ENCODE assay signal across 6 cellular contexts in the genomic region with DNA sequence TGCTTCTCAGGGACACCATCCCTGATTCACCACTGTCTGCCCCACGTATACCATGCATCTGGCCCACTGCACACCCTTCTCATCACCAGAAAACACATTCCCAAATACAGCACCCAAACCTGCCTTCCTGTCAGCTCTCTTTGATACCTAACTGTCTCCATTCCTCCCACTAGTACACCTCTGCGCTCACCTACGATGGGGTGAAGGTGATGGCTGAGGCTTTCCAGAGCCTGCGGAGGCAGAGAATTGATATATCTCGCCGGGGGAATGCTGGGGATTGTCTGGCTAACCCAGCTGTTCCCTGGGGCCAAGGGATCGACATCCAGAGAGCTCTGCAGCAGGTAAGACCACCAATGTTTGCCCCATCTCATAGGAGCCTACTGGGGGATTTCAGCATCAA.
"Had no signal": no experiment of that assay in that cellular context is flagged by ENCODE, and none has a peak within 500 bp of the region (broad histone marks: within the 10 kb centered on the region; RNA-seq: fewer than 3 reads in every experiment).

No MANE protein-coding gene starts in this region.

- DNase-seq: H9, HCEC 1CT, KG1 had no signal

- ATAC-seq: GM23338, HepG2, K562 had no signal

- H3K4me3 ChIP-seq: GM23338, K562 had no signal
